Comparison of ENCODE assay signal across 32 cellular contexts in the genomic region with DNA sequence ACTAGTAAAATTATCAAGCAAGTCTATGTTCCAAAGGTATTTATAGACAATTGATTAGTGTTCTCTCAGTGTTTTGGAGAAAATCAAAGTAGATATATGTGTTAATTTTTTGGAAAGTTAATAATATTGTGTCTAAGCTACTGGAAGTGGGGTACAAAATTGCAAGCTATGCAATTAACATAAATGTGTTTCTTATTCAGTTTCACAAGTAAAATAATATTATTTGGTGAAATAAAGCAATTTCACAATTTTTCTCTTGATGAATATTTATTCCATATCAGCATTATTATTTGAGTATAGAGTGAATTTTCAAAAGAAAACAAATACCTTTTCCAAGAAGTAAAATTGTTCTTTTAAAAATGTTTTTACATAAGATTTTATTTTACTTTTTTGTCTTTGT.
"Had no signal": no experiment of that assay in that cellular context is flagged by ENCODE, and none has a peak within 500 bp of the region (broad histone marks: within the 10 kb centered on the region; RNA-seq: fewer than 3 reads in every experiment).

No MANE protein-coding gene starts in this region.

- ATAC-seq: activated CD4-positive, alpha-beta T cell treated with anti-CD3 and anti-CD28 coated beads for 36 hours; activated CD8-positive, alpha-beta memory T cell treated with anti-CD3 and anti-CD28 coated beads, Interleukin-2, amount 10 ng/mL, durations not matched to agents 7 days and 5 days; activated CD8-positive, alpha-beta T cell treated with anti-CD3 and anti-CD28 coated beads, Interleukin-2, amount 10 ng/mL, durations not matched to agents 7 days and 5 days; activated naive CD4-positive, alpha-beta T cell treated with anti-CD3 and anti-CD28 coated beads, Interleukin-2, amount 50 U/mL, for 72 hours; activated T-cell treated with anti-CD3 and anti-CD28 coated beads, Interleukin-2, amount 50 U/mL, for 72 hours; foreskin keratinocyte; gastroesophageal sphincter; heart right ventricle; T-helper 17 cell had no signal

- H3K36me3 ChIP-seq: ascending aorta, breast epithelium, cardiac muscle cell, esophagus muscularis mucosa, gastroesophageal sphincter, heart right ventricle had no signal

- H3K9me3 ChIP-seq: ascending aorta, breast epithelium, esophagus muscularis mucosa, gastroesophageal sphincter, heart right ventricle had no signal

- H3K27ac ChIP-seq: ascending aorta, breast epithelium, cardiac muscle cell, coronary artery, dorsolateral prefrontal cortex, esophagus muscularis mucosa, foreskin keratinocyte, gastroesophageal sphincter, heart right ventricle, hepatocyte had no signal

- H3K4me3 ChIP-seq: ascending aorta, breast epithelium, cardiac muscle cell, coronary artery, dorsolateral prefrontal cortex, esophagus muscularis mucosa, gastroesophageal sphincter, heart right ventricle, hepatocyte had no signal

- H3K4me2 ChIP-seq: hepatocyte had no signal

- H3K4me1 ChIP-seq: ascending aorta, breast epithelium, esophagus muscularis mucosa, foreskin keratinocyte, gastroesophageal sphincter, heart right ventricle had no signal

- H2AFZ ChIP-seq: hepatocyte had no signal

- DNase-seq: activated CD4-positive, alpha-beta memory T cell treated with anti-CD3 and anti-CD28 coated beads for 36 hours; activated CD4-positive, alpha-beta T cell treated with anti-CD3 and anti-CD28 coated beads for 36 hours; activated CD4-positive, alpha-beta T cell treated with anti-CD3 and anti-CD28 coated beads, Interleukin-2, amount 10 ng/mL, durations not matched to agents 24 days and 14 days; activated CD4-positive, CD25-positive, alpha-beta regulatory T cell; activated CD4-positive, CD25-positive, alpha-beta regulatory T cell treated with anti-CD3 and anti-CD28 coated beads, Interleukin-2, amount 50 U/mL, for 72 hours; activated CD8-positive, alpha-beta memory T cell treated with anti-CD3 and anti-CD28 coated beads, Interleukin-2, amount 10 ng/mL, durations not matched to agents 7 days and 5 days; activated CD8-positive, alpha-beta memory T cell treated with anti-CD3 and anti-CD28 coated beads, Interleukin-2, amount 50 U/mL, for 4 hours; activated CD8-positive, alpha-beta T cell treated with anti-CD3 and anti-CD28 coated beads, Interleukin-2, amount 10 ng/mL, durations not matched to agents 7 days and 5 days; activated gamma-delta T cell; activated naive CD4-positive, alpha-beta T cell; activated naive CD4-positive, alpha-beta T cell treated with anti-CD3 and anti-CD28 coated beads, Interleukin-2, amount 10 ng/mL, durations not matched to agents 7 days and 5 days; activated naive CD8-positive, alpha-beta T cell treated with anti-CD3 and anti-CD28 coated beads, Interleukin-2, amount 10 ng/mL, durations not matched to agents 7 days and 5 days; activated T-cell treated with anti-CD3 and anti-CD28 coated beads, Interleukin-2, amount 50 U/mL, for 24 hours; activated T-cell treated with anti-CD3 and anti-CD28 coated beads, Interleukin-2, amount 50 U/mL, for 72 hours; central memory CD4-positive, alpha-beta T cell; cerebellar nuclear complex; dorsolateral prefrontal cortex; effector memory CD4-positive, alpha-beta T cell; endodermal cell; erythroblast; foreskin keratinocyte; heart right ventricle; T-helper 17 cell; T1000 had no signal

- H3K27me3 ChIP-seq: ascending aorta, breast epithelium, cardiac muscle cell, dorsolateral prefrontal cortex, esophagus muscularis mucosa, foreskin keratinocyte, gastroesophageal sphincter, heart right ventricle, hepatocyte had no signal
